ENCODE assay signal across 8 cellular contexts in the genomic region with DNA sequence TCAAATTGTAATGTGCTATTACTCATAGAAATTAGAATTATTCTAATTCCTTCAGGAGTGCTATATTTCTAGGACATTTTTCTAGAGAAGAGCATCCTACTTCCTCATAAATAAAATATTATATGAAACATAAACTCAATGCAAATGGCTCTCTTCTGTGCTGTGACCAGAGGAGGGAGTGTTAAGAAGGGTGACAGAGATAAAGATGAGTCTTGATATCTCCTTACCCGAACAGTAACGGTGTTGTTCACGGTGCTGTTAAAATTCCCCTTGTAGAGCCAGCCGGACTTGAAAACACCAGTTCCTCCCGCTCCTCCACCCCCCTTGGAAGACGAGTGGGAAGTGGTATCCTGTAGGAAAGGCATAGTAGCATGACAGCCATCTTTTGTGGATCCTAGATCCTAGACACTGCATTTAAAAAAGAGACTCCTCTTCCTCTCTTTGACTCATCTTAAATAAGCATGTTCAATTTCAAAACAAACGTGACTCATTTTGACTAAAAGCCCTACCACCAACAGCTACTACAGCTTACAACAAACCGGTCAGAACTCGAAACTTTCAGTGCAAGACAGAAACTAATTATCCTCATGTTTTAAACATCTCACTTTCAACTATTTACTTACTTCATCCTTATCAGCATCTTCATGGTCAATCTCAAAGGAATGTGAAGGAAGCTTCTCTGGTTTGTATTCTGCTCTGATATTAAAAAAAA.
DNase-seq lines count a peak whose midpoint lies in the region; ATAC-seq and TF ChIP-seq lines count a peak whose summit lies in the region.

No MANE protein-coding gene starts in this region.

- no peak overlapping the region for H3K4me3 ChIP-seq in lower leg skin (ENCODE audit: low read depth, poor library complexity, severe bottlenecking)

- H3K27me3 Mint-ChIP-seq in endothelial cell (ENCODE audit: unreplicated experiment) = no peaks in the 10 kb centered on the region

- no peaks in the 10 kb centered on the region for H3K36me3 Mint-ChIP-seq in endothelial cell (ENCODE audit: low read depth, unreplicated experiment)

- H3K27ac Mint-ChIP-seq in endothelial cell (ENCODE audit: unreplicated experiment) = no peak overlapping the region

- intact Hi-C loops in lower leg skin (cut with DNase I; ENCODE audit: low total_unique reads) = no loop called here

- peak; percentile 65 for ATAC-seq in GM19438 (IDR thresholded peaks at IDR 0.05; ENCODE audit: low read depth, unreplicated experiment)
- ATAC-seq in HG03457 (IDR thresholded peaks at IDR 0.05; ENCODE audit: unreplicated experiment) = peak; percentile 61

- DNase-seq in AG20443 (ENCODE audit: low spot score) (peak; percentile 57), astrocyte of the hippocampus (ENCODE audit: low read depth, low spot score) (peak; percentile 53), stromal cell of bone marrow (ENCODE audit: low read depth) (peak; percentile 75), endothelial cell (ENCODE audit: low spot score) (no peak), lower leg skin (ENCODE audit: low spot score in 2 of 2) (no peak), SHP77 treated with DMSO at 0.1 percent for 48 hours (lab: John Stamatoyannopoulos, UW) (no peak)

- TF ChIP-seq CTCF in endothelial cell (IDR thresholded peaks at IDR 0.05; ENCODE audit: unreplicated experiment) = no peak
- TF ChIP-seq CTCF in lower leg skin (IDR thresholded peaks at IDR 0.05) = no peak

- no peak overlapping the region for H3K4me3 Mint-ChIP-seq in endothelial cell (ENCODE audit: unreplicated experiment)

- 72 to 85% methylated on average over 9 of the region's 9 CpGs for WGBS in lower leg skin, 2 donors

- H3K9me3 Mint-ChIP-seq in endothelial cell (ENCODE audit: unreplicated experiment) = no peaks in the 10 kb centered on the region

- TF ChIP-seq POLR2A in lower leg skin (IDR thresholded peaks at IDR 0.05) = no peak

- H3K4me1 Mint-ChIP-seq in endothelial cell (ENCODE audit: unreplicated experiment) = no peaks in the 10 kb centered on the region

Comparison
In these comparisons a context has a peak if more than half of its experiments do, and no peak if none do; other contexts are left out.
1. DNase-seq: peak in AG20443 (single experiment), astrocyte of the hippocampus (single experiment) and stromal cell of bone marrow (single experiment); none in endothelial cell (single experiment), lower leg skin (0 of 2) and SHP77 treated with DMSO at 0.1 percent for 48 hours (single experiment).